Comparison of ENCODE assay signal across 8 cellular contexts in the genomic region with DNA sequence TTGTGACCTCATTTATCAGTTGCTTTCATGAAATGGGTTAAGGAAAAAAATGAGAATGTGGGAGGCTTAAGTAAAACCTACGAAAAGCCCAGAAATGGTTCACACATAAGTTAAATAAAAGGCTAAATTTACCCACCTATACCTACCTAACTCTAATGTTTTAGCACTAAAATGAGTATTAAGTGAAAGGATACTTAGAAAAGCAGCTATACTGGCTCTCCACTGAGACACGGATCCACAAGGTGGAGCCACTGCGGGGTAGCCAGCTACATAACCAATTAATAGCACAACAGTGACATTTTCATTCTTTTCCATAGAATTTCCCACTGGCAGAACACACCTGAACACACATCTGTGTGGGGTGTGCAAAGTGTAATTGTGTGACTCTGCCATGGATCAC.
DNase-seq lines count a peak whose midpoint lies in the region; ATAC-seq, FAIRE-seq and TF ChIP-seq lines count a peak whose summit lies in the region.

No MANE protein-coding gene starts in this region.

- no peak for TF ChIP-seq POLR2A in A549 (IDR thresholded peaks at IDR 0.05; ENCODE audit: low read length)

- TF ChIP-seq CTCF in A549 (IDR thresholded peaks at IDR 0.05) (peak; percentile 46; the same call in 2 of the 3 replicates), GM12864 (IDR thresholded peaks at IDR 0.05; ENCODE audit: low read depth, low read length, missing control alignments) (peak; percentile 46), colonic mucosa (IDR thresholded peaks at IDR 0.05) (peak; percentile 50), mucosa of descending colon (IDR thresholded peaks at IDR 0.05) (no peak)

- WGBS in A549 (ENCODE audit: missing lambda C conversion rate) = 49% methylated on average over 3 of the region's 3 CpGs

- no peak for FAIRE-seq in A549 (lab: Jason Lieb, UNC)

- intact Hi-C loops in colonic mucosa (cut with DNase I) (no loop called here), mucosa of descending colon (cut with DNase I, micrococcal nuclease) (no loop called here), posterior vena cava (cut with DNase I) (no loop called here)

- H3K27ac ChIP-seq in A549 (peak overlapping the region; percentile 88 to 91), colonic mucosa (no peak overlapping the region)

- no peak for TF ChIP-seq EP300 in A549 (IDR thresholded peaks at IDR 0.05)

- no peaks in the 10 kb centered on the region for H3K27me3 ChIP-seq in colonic mucosa

- POLR2A ChIA-PET in A549 (lab: Yijun Ruan, JAX) = interaction anchor here (1.0 kb wide), 1 partner anchor 44 kb away, joined by 3 read pairs; no protein-coding TSS in a partner anchor

- no peaks in the 10 kb centered on the region for H3K36me3 ChIP-seq in colonic mucosa
- no peaks in the 10 kb centered on the region for H3K36me3 ChIP-seq in mucosa of descending colon (ENCODE audit: low read depth)

- peak; percentile 57 to 59 for TF ChIP-seq RAD21 in A549 (conservative IDR thresholded peaks at IDR 0.05 in 1 of 2, IDR thresholded peaks at IDR 0.05 in 1 of 2)

- DNase-seq in A549 (ENCODE audit: low read depth in 1 of 2, low spot score in 1 of 2) (peak in 1 of 2 experiments; percentile 51), GM12864 (ENCODE audit: low read depth) (no peak), RPMI7951 (ENCODE audit: low read depth) (peak; percentile 51), colonic mucosa (peak; percentile 56), mucosa of descending colon (peak in 2 of 3 donors; percentile 66 to 79), posterior vena cava (ENCODE audit: low spot score) (no peak), NCI-H345 treated with DMSO at 0.1 percent for 48 hours (lab: John Stamatoyannopoulos, UW; ENCODE audit: unreplicated experiment) (no peak)

- H3K9me3 ChIP-seq in A549 = no peaks in the 10 kb centered on the region
- H3K9me3 ChIP-seq in colonic mucosa = no peaks in the 10 kb centered on the region
- no peaks in the 10 kb centered on the region for H3K9me3 ChIP-seq in mucosa of descending colon

- CTCF ChIA-PET in A549 (lab: Yijun Ruan, JAX) = interaction anchor here (0.7 to 4.7 kb wide), 13 partner anchors 14 to 205 kb away, joined by 3 to 26 read pairs (median 3); no protein-coding TSS in a partner anchor

- no peak overlapping the region for H3K9ac ChIP-seq in colonic mucosa (ENCODE audit: low read depth in 2 of 2, low read length in 2 of 2)

- H3K4me3 ChIP-seq in A549 (no peak overlapping the region), GM12864 (ENCODE audit: low read depth, low read length) (no peak overlapping the region), colonic mucosa (no peak overlapping the region), mucosa of descending colon (no peak overlapping the region)

- ATAC-seq in A549 (no peak), mucosa of descending colon (peak; percentile 25), HG03095 (IDR thresholded peaks at IDR 0.05; ENCODE audit: unreplicated experiment) (no peak)

- H3K4me2 ChIP-seq in A549 = peak overlapping the region; percentile 15; the same call in 2 of the 3 replicates

- H3K4me1 ChIP-seq in A549 = peaks cover 91% of the 10 kb centered on the region
- H3K4me1 ChIP-seq in colonic mucosa = peaks cover 13% of the 10 kb centered on the region
- peaks cover 12% of the 10 kb centered on the region for H3K4me1 ChIP-seq in mucosa of descending colon (ENCODE audit: low read depth)

TF ChIP-seq in A549, 52 proteins besides CTCF, POLR2A, EP300 and RAD21:
- no peak for TF ChIP-seq RFX5 (IDR thresholded peaks at IDR 0.05)
- TF ChIP-seq ZSCAN20 (CRISPR knock-in tag; IDR thresholded peaks at IDR 0.05) = no peak
- TF ChIP-seq SMC3 (IDR thresholded peaks at IDR 0.05) = peak; percentile 67
- TF ChIP-seq RCOR1 (IDR thresholded peaks at IDR 0.05; ENCODE audit: low read depth, low read length) = no peak
- TF ChIP-seq MAZ (IDR thresholded peaks at IDR 0.05; ENCODE audit: borderline replicate concordance, low read depth, low read length) = no peak
- TF ChIP-seq HOXA7 (CRISPR knock-in tag; IDR thresholded peaks at IDR 0.05) = no peak
- no peak for TF ChIP-seq ZNF302 (CRISPR knock-in tag; IDR thresholded peaks at IDR 0.05)
TF ChIP-seq in A549: peak in this region for 1.

Comparison
In these comparisons a context has a peak if more than half of its experiments do, and no peak if none do; other contexts are left out.
1. DNase-seq: peak in RPMI7951 (single experiment), colonic mucosa (single experiment) and mucosa of descending colon (2 of 3); none in GM12864 (single experiment), posterior vena cava (single experiment) and NCI-H345 treated with DMSO at 0.1 percent for 48 hours (single experiment).